Comparison of ENCODE assay signal across 9 cellular contexts in genomic region chr6:36625161-36625919, GRCh38. TPM values are rescaled to one million over a fixed set of nuclear protein-coding genes. Genes with fewer than 3 reads are reported as not detected.
A peak's percentile ranks its signal among the peaks of the same experiment; 100 is the strongest.
DNase-seq lines count a peak whose midpoint lies in the region; ATAC-seq and TF ChIP-seq lines count a peak whose summit lies in the region.
"Had no signal": no experiment of that assay in that cellular context is flagged by ENCODE, and none has a peak within 500 bp of the region (broad histone marks: within the 10 kb centered on the region; RNA-seq: fewer than 3 reads in every experiment).

No MANE protein-coding gene starts in this region.

- intact Hi-C loops in activated B cell treated with CpG ODN at 0.5 μM for 24 hours (cut with micrococcal nuclease): no loop called here
- intact Hi-C loops in left lung (cut with DNase I): no loop called here

- H3K36me3 Mint-ChIP-seq in activated naive CD8-positive, alpha-beta T cell treated with anti-CD3 and anti-CD28 coated beads, Interleukin-2, amount 10 ng/mL, durations not matched to agents 7 days and 5 days: no peaks in the 10 kb centered on the region
- no peaks in the 10 kb centered on the region for H3K36me3 Mint-ChIP-seq in activated naive CD8-positive, alpha-beta T cell treated with anti-CD3 and anti-CD28 coated beads for 36 hours
- no peaks in the 10 kb centered on the region for H3K36me3 Mint-ChIP-seq in activated B cell treated with CpG ODN at 0.5 μM for 24 hours (ENCODE audit: low read depth)

- no peak for DNase-seq in activated naive CD8-positive, alpha-beta T cell treated with anti-CD3 and anti-CD28 coated beads, Interleukin-2, amount 10 ng/mL, durations not matched to agents 7 days and 5 days
- no peak for DNase-seq in activated naive CD8-positive, alpha-beta T cell treated with anti-CD3 and anti-CD28 coated beads for 36 hours
- DNase-seq in activated B cell treated with CpG ODN at 0.5 μM for 24 hours (no peak), left lung (no peak), caudate nucleus (lab: John Stamatoyannopoulos, UW) (no peak)
- DNase-seq: activated naive CD4-positive, alpha-beta T cell had no signal

- no peaks in the 10 kb centered on the region for H3K9me3 Mint-ChIP-seq in activated naive CD8-positive, alpha-beta T cell treated with anti-CD3 and anti-CD28 coated beads, Interleukin-2, amount 10 ng/mL, durations not matched to agents 7 days and 5 days
- no peaks in the 10 kb centered on the region for H3K9me3 Mint-ChIP-seq in activated naive CD8-positive, alpha-beta T cell treated with anti-CD3 and anti-CD28 coated beads for 36 hours
- H3K9me3 Mint-ChIP-seq in activated B cell treated with CpG ODN at 0.5 μM for 24 hours: no peaks in the 10 kb centered on the region

- H3K27me3 ChIP-seq in left lung: no peaks in the 10 kb centered on the region

- H3K27ac ChIP-seq in left lung (peak overlapping the region in 1 of 2 donors; percentile 13), caudate nucleus (ENCODE audit: low read depth, low read length) (no peak overlapping the region)

- TF ChIP-seq CTCF in activated B cell treated with CpG ODN at 0.5 μM for 24 hours (IDR thresholded peaks at IDR 0.05) (no peak), left lung (IDR thresholded peaks at IDR 0.05) (no peak)

- peaks cover 26% of the 10 kb centered on the region for H3K4me1 Mint-ChIP-seq in activated naive CD8-positive, alpha-beta T cell treated with anti-CD3 and anti-CD28 coated beads, Interleukin-2, amount 10 ng/mL, durations not matched to agents 7 days and 5 days
- peaks cover 13% of the 10 kb centered on the region for H3K4me1 Mint-ChIP-seq in activated naive CD8-positive, alpha-beta T cell treated with anti-CD3 and anti-CD28 coated beads for 36 hours
- H3K4me1 Mint-ChIP-seq in activated B cell treated with CpG ODN at 0.5 μM for 24 hours: peaks cover 39% of the 10 kb centered on the region

- peaks cover 2% of the 10 kb centered on the region for H3K27me3 Mint-ChIP-seq in activated naive CD8-positive, alpha-beta T cell treated with anti-CD3 and anti-CD28 coated beads, Interleukin-2, amount 10 ng/mL, durations not matched to agents 7 days and 5 days
- H3K27me3 Mint-ChIP-seq in activated naive CD8-positive, alpha-beta T cell treated with anti-CD3 and anti-CD28 coated beads for 36 hours: no peaks in the 10 kb centered on the region
- no peaks in the 10 kb centered on the region for H3K27me3 Mint-ChIP-seq in activated B cell treated with CpG ODN at 0.5 μM for 24 hours

- no peaks in the 10 kb centered on the region for H3K36me3 ChIP-seq in left lung

- no peak overlapping the region for H3K27ac Mint-ChIP-seq in activated naive CD8-positive, alpha-beta T cell treated with anti-CD3 and anti-CD28 coated beads, Interleukin-2, amount 10 ng/mL, durations not matched to agents 7 days and 5 days
- no peak overlapping the region for H3K27ac Mint-ChIP-seq in activated naive CD8-positive, alpha-beta T cell treated with anti-CD3 and anti-CD28 coated beads for 36 hours
- peak overlapping the region; percentile 24 for H3K27ac Mint-ChIP-seq in activated B cell treated with CpG ODN at 0.5 μM for 24 hours

- no peak overlapping the region for H3K4me3 ChIP-seq in left lung

- ATAC-seq in activated naive CD8-positive, alpha-beta T cell treated with anti-CD3 and anti-CD28 coated beads, Interleukin-2, amount 10 ng/mL, durations not matched to agents 7 days and 5 days (ENCODE audit: low read depth): no peak
- ATAC-seq in activated B cell treated with CpG ODN at 0.5 μM for 24 hours (ENCODE audit: low read depth): no peak
- peak; percentile 5 for ATAC-seq in left lung
- ATAC-seq in GM18502 (IDR thresholded peaks at IDR 0.05; ENCODE audit: poor library complexity, unreplicated experiment): no peak
- ATAC-seq in HG02623 (IDR thresholded peaks at IDR 0.05; ENCODE audit: unreplicated experiment): no peak
- ATAC-seq in HG02981 (IDR thresholded peaks at IDR 0.05; ENCODE audit: unreplicated experiment): no peak

- POLR2A ChIA-PET in activated naive CD8-positive, alpha-beta T cell treated with anti-CD3 and anti-CD28 coated beads, Interleukin-2, amount 10 ng/mL, durations not matched to agents 7 days and 5 days (lab: Charles Lee): no interaction called here
- POLR2A ChIA-PET in activated B cell treated with CpG ODN at 0.5 μM for 24 hours (lab: Charles Lee): interaction anchor here (0.6 to 2.6 kb wide), 3 partner anchors 23 to 133 kb away, joined by 3 to 16 read pairs (median 4); no protein-coding TSS in a partner anchor

- CTCF ChIA-PET in activated B cell treated with CpG ODN at 0.5 μM for 24 hours (lab: Charles Lee): interaction anchor here (0.8 to 5.5 kb wide), 9 partner anchors 10 to 157 kb away, joined by 3 to 77 read pairs (median 5); partner anchors contain the start of gene CDKN1A

- peak overlapping the region; percentile 14 for H3K4me3 Mint-ChIP-seq in activated naive CD8-positive, alpha-beta T cell treated with anti-CD3 and anti-CD28 coated beads, Interleukin-2, amount 10 ng/mL, durations not matched to agents 7 days and 5 days
- H3K4me3 Mint-ChIP-seq in activated naive CD8-positive, alpha-beta T cell treated with anti-CD3 and anti-CD28 coated beads for 36 hours: no peak overlapping the region
- H3K4me3 Mint-ChIP-seq in activated B cell treated with CpG ODN at 0.5 μM for 24 hours: no peak overlapping the region

- H3K4me1 ChIP-seq in left lung: peaks cover 14 to 62% of the 10 kb centered on the region in 2 donors

- H3K9me3 ChIP-seq in left lung: no peaks in the 10 kb centered on the region

RNA-seq across cellular contexts. Expression of gene SRSF3, which starts 31.2 kb away (rescaled TPM):
- 100 to 1,000 TPM; 389 to 396 TPM for total RNA-seq in activated naive CD8-positive, alpha-beta T cell treated with anti-CD3 and anti-CD28 coated beads, Interleukin-2, amount 10 ng/mL, durations not matched to agents 7 days and 5 days
- 100 to 1,000 TPM; 585 to 589 TPM for total RNA-seq in activated naive CD8-positive, alpha-beta T cell treated with anti-CD3 and anti-CD28 coated beads for 36 hours
- total RNA-seq in activated B cell treated with CpG ODN at 0.5 μM for 24 hours: 421 and 494 TPM in 2 replicates
- total RNA-seq in left lung: 100 to 1,000 TPM; 173 to 253 TPM

RNA-seq across cellular contexts. Expression of gene CDKN1A, which starts 53.2 kb away (rescaled TPM):
- total RNA-seq in activated naive CD8-positive, alpha-beta T cell treated with anti-CD3 and anti-CD28 coated beads, Interleukin-2, amount 10 ng/mL, durations not matched to agents 7 days and 5 days: 10 to 100 TPM; 25.1 to 25.9 TPM
- total RNA-seq in activated naive CD8-positive, alpha-beta T cell treated with anti-CD3 and anti-CD28 coated beads for 36 hours: 10 to 100 TPM; 12.6 to 13.0 TPM
- total RNA-seq in activated B cell treated with CpG ODN at 0.5 μM for 24 hours (46.9 and 50.4 TPM in 2 replicates), left lung (100 to 1,000 TPM in 1 of 2 donors, 10 to 100 TPM in 1; 66.9 to 240 TPM)
